ENCODE assay signal across 21 cellular contexts in the genomic region with DNA sequence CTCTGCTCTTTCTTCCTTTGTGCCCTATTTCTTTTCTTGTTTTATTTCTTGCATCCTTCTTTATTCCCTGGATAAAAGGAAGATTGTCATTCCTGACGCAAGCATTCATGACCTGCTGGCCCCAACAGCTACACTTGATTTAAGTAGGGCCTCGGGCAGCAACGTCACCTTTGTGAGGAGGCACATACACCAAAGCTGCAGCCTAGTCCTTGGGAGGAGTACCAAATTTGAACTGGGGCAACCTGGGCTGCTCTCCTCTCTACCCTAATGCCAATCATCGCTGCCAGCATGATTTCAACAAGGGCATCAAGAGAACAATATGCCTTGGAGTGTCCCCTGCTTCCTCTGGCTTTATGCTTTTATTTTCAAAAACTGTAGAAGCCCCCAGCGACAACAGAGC.
DNase-seq lines count a peak whose midpoint lies in the region; ATAC-seq and TF ChIP-seq lines count a peak whose summit lies in the region.
"Had no signal": no experiment of that assay in that cellular context is flagged by ENCODE, and none has a peak within 500 bp of the region (broad histone marks: within the 10 kb centered on the region; RNA-seq: fewer than 3 reads in every experiment).

No MANE protein-coding gene starts in this region.

- H3K27ac ChIP-seq in neural progenitor cell = no peak overlapping the region
- H3K27ac ChIP-seq: esophagus squamous epithelium, psoas muscle, SK-N-MC, upper lobe of left lung had no signal

- peak; percentile 19 for ATAC-seq in GM18502 (IDR thresholded peaks at IDR 0.05; ENCODE audit: poor library complexity, unreplicated experiment)
- ATAC-seq in HG03432 (IDR thresholded peaks at IDR 0.05; ENCODE audit: unreplicated experiment) = peak; percentile 5
- no peak for ATAC-seq in stimulated activated naive CD8-positive, alpha-beta T cell treated with anti-CD3 and anti-CD28 coated beads, Interleukin-15, amount 100 ng/mL, for 72 hours
- ATAC-seq in GM21723 (IDR thresholded peaks at IDR 0.05; ENCODE audit: unreplicated experiment) = no peak
- ATAC-seq: activated CD8-positive, alpha-beta T cell treated with anti-CD3 and anti-CD28 coated beads for 36 hours; psoas muscle had no signal

- H3K4me1 Mint-ChIP-seq in brain = peaks cover 17% of the 10 kb centered on the region
- peaks cover 11% of the 10 kb centered on the region for H3K4me1 Mint-ChIP-seq in neural progenitor cell
- no peaks in the 10 kb centered on the region for H3K4me1 Mint-ChIP-seq in stimulated activated naive CD8-positive, alpha-beta T cell treated with anti-CD3 and anti-CD28 coated beads, Interleukin-15, amount 100 ng/mL, for 72 hours

- H3K27me3 Mint-ChIP-seq in brain = no peaks in the 10 kb centered on the region
- H3K27me3 Mint-ChIP-seq in neural progenitor cell (ENCODE audit: insufficient read depth, low read depth) = peaks cover 3% of the 10 kb centered on the region
- H3K27me3 Mint-ChIP-seq in stimulated activated naive CD8-positive, alpha-beta T cell treated with anti-CD3 and anti-CD28 coated beads, Interleukin-15, amount 100 ng/mL, for 72 hours = no peaks in the 10 kb centered on the region
- H3K27me3 Mint-ChIP-seq: activated CD8-positive, alpha-beta T cell treated with anti-CD3 and anti-CD28 coated beads for 36 hours had no signal

- H3F3A ChIP-seq in neural progenitor cell (ENCODE audit: low read depth) = no peaks in the 10 kb centered on the region

- DNase-seq in neural progenitor cell (ENCODE audit: low spot score) = peak; percentile 46
- DNase-seq in stimulated activated naive CD8-positive, alpha-beta T cell treated with anti-CD3 and anti-CD28 coated beads, Interleukin-15, amount 100 ng/mL, for 72 hours = no peak
- DNase-seq in activated CD8-positive, alpha-beta memory T cell treated with anti-CD3 and anti-CD28 coated beads, Interleukin-2, amount 50 U/mL, for 48 hours = no peak
- no peak for DNase-seq in NOMO-1 treated with dmso at 0.1 percent for 144 hours (lab: John Stamatoyannopoulos, UW; ENCODE audit: unreplicated experiment)
- DNase-seq: activated CD8-positive, alpha-beta T cell treated with anti-CD3 and anti-CD28 coated beads for 36 hours; activated naive CD4-positive, alpha-beta T cell treated with Interleukin-2 at 50 U/mL for 16 hours; activated T-cell treated with anti-CD3 and anti-CD28 coated beads, Interleukin-2, amount 50 U/mL, for 1 hour; effector CD8-positive, alpha-beta T cell; esophagus squamous epithelium; NCI-H187 treated with DMSO at 0.1 percent for 48 hours; psoas muscle; stimulated activated CD4-positive, alpha-beta T cell treated with anti-CD3 and anti-CD28 coated beads, Interleukin-4, amount 100 ng/mL, for 1 hour; upper lobe of left lung had no signal

- no peak overlapping the region for H3K9ac ChIP-seq in neural progenitor cell

- peaks cover 6% of the 10 kb centered on the region for H3K4me1 ChIP-seq in neural progenitor cell
- H3K4me1 ChIP-seq: esophagus squamous epithelium, psoas muscle, upper lobe of left lung had no signal

- peaks cover 5 to 43% (median 6%) of the 10 kb centered on the region in 5 experiments for H3K9me3 Mint-ChIP-seq in brain
- peaks cover 5% of the 10 kb centered on the region for H3K9me3 Mint-ChIP-seq in neural progenitor cell
- peaks cover 0 to 8% of the 10 kb centered on the region in 2 donors for H3K9me3 Mint-ChIP-seq in stimulated activated naive CD8-positive, alpha-beta T cell treated with anti-CD3 and anti-CD28 coated beads, Interleukin-15, amount 100 ng/mL, for 72 hours
- H3K9me3 Mint-ChIP-seq: activated CD8-positive, alpha-beta T cell treated with anti-CD3 and anti-CD28 coated beads for 36 hours; nephron; T-helper 2 cell treated with Interferon-gamma antibody and Interleukin-4, amounts not matched to agents 5 μg/mL and 100 μg/mL, for 36 hours had no signal

- H3K36me3 Mint-ChIP-seq in brain = no peaks in the 10 kb centered on the region
- H3K36me3 Mint-ChIP-seq in neural progenitor cell = no peaks in the 10 kb centered on the region

- no peaks in the 10 kb centered on the region for H3K79me2 ChIP-seq in neural progenitor cell (ENCODE audit: low read depth)

- no peak overlapping the region for H3K4me3 ChIP-seq in neural progenitor cell
- H3K4me3 ChIP-seq: esophagus squamous epithelium, psoas muscle, SK-N-MC, smooth muscle cell, upper lobe of left lung had no signal

- no peak overlapping the region for H3K4me2 ChIP-seq in neural progenitor cell
- H3K4me2 ChIP-seq: smooth muscle cell had no signal

- H3K27ac Mint-ChIP-seq in brain (peak overlapping the region in 3 of 5 experiments; percentile 4 to 52 (median 19)), neural progenitor cell (peak overlapping the region; percentile 6)
- no peak overlapping the region for H3K27ac Mint-ChIP-seq in stimulated activated naive CD8-positive, alpha-beta T cell treated with anti-CD3 and anti-CD28 coated beads, Interleukin-15, amount 100 ng/mL, for 72 hours
- H3K27ac Mint-ChIP-seq: activated CD8-positive, alpha-beta T cell treated with anti-CD3 and anti-CD28 coated beads for 36 hours; nephron; T-helper 2 cell treated with Interferon-gamma antibody and Interleukin-4, amounts not matched to agents 5 μg/mL and 100 μg/mL, for 36 hours had no signal

- no peaks in the 10 kb centered on the region for H3K9me3 ChIP-seq in neural progenitor cell (ENCODE audit: low read depth)
- H3K9me3 ChIP-seq: esophagus squamous epithelium, psoas muscle, upper lobe of left lung had no signal

- H2AFZ ChIP-seq in neural progenitor cell (replicated peaks) = peak overlapping the region; percentile 87

- no peak overlapping the region for H3K4me3 Mint-ChIP-seq in brain
- no peak overlapping the region for H3K4me3 Mint-ChIP-seq in neural progenitor cell
- no peak overlapping the region for H3K4me3 Mint-ChIP-seq in stimulated activated naive CD8-positive, alpha-beta T cell treated with anti-CD3 and anti-CD28 coated beads, Interleukin-15, amount 100 ng/mL, for 72 hours
- H3K4me3 Mint-ChIP-seq: activated CD8-positive, alpha-beta T cell treated with anti-CD3 and anti-CD28 coated beads for 36 hours; nephron; T-helper 2 cell treated with Interferon-gamma antibody and Interleukin-4, amounts not matched to agents 5 μg/mL and 100 μg/mL, for 36 hours had no signal

- H3K36me3 ChIP-seq in neural progenitor cell = no peaks in the 10 kb centered on the region
- H3K36me3 ChIP-seq: esophagus squamous epithelium, upper lobe of left lung had no signal

- TF ChIP-seq CTCF in brain (conservative IDR thresholded peaks at IDR 0.05) = no peak
- no peak for TF ChIP-seq CTCF in neural progenitor cell (IDR thresholded peaks at IDR 0.05)

- H3K27me3 ChIP-seq in neural progenitor cell = no peaks in the 10 kb centered on the region
- H3K27me3 ChIP-seq: esophagus squamous epithelium, upper lobe of left lung had no signal

- no peaks in the 10 kb centered on the region for H4K20me1 ChIP-seq in neural progenitor cell (ENCODE audit: low read depth)

Comparison
In these comparisons a context has a peak if more than half of its experiments do, and no peak if none do; other contexts are left out.
1. ATAC-seq: peak in GM18502 (single experiment) and HG03432 (single experiment); none in stimulated activated naive CD8-positive, alpha-beta T cell treated with anti-CD3 and anti-CD28 coated beads, Interleukin-15, amount 100 ng/mL, for 72 hours (single experiment) and GM21723 (single experiment).
2. H3K27ac Mint-ChIP-seq: peak in brain (3 of 5) and neural progenitor cell (single experiment); none in stimulated activated naive CD8-positive, alpha-beta T cell treated with anti-CD3 and anti-CD28 coated beads, Interleukin-15, amount 100 ng/mL, for 72 hours (0 of 2).